In genomic region chr2:68237404-68237803, GRCh38 we compare ENCODE assay signal across 1 cellular context.
TF ChIP-seq lines count a peak whose summit lies in the region.

No MANE protein-coding gene starts in this region.

TF ChIP-seq in A549, 52 proteins besides CTCF, POLR2A, EP300 and RAD21:
- TF ChIP-seq HDAC2 (IDR thresholded peaks at IDR 0.05), result no peak
- no peak for TF ChIP-seq ATOH8 (CRISPR knock-in tag; IDR thresholded peaks at IDR 0.05; ENCODE audit: low read depth)
- no peak for TF ChIP-seq FOSB (CRISPR knock-in tag; IDR thresholded peaks at IDR 0.05)
- TF ChIP-seq PHF8 (IDR thresholded peaks at IDR 0.05; ENCODE audit: borderline replicate concordance, low read depth), result no peak
- TF ChIP-seq ZFP36 (IDR thresholded peaks at IDR 0.05; ENCODE audit: borderline replicate concordance, partially characterized antibody), result no peak
- no peak for TF ChIP-seq RCOR1 (IDR thresholded peaks at IDR 0.05; ENCODE audit: low read depth, low read length)
- TF ChIP-seq MAZ (IDR thresholded peaks at IDR 0.05; ENCODE audit: borderline replicate concordance, low read depth, low read length), result no peak
- TF ChIP-seq FOXS1 (CRISPR knock-in tag; IDR thresholded peaks at IDR 0.05), result no peak
- no peak for TF ChIP-seq JUNB (IDR thresholded peaks at IDR 0.05)
